ENCODE assay signal across 14 cellular contexts in the genomic region with DNA sequence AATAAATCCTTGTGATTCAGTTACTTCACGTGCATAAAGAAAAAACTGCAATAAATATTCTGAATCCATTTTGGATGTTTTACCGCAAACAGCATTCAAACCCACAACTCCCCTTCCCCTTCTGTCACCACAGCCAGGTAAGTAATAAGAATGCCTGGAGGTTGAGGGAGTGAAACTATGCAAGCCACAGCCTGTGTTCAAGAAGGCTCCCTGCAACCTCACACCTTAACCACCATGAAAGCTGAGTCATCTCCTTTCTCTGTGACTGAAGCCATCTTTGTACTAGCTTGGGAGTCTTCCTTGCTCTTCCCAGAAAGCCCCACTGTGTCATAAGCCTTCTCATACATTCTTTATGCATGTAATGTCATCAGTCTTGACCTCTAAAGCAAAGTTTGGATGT.
A peak's percentile ranks its signal among the peaks of the same experiment; 100 is the strongest.
DNase-seq lines count a peak whose midpoint lies in the region; ATAC-seq, FAIRE-seq and TF ChIP-seq lines count a peak whose summit lies in the region.
"Had no signal": no experiment of that assay in that cellular context is flagged by ENCODE, and none has a peak within 500 bp of the region (broad histone marks: within the 10 kb centered on the region; RNA-seq: fewer than 3 reads in every experiment).

No MANE protein-coding gene starts in this region.

- H3K23ac ChIP-seq in mesenchymal stem cell (ENCODE audit: low read length in 2 of 2) = no peak overlapping the region

- no peak overlapping the region for H2BK5ac ChIP-seq in mesenchymal stem cell (ENCODE audit: low read depth, low read length, poor library complexity, severe bottlenecking)

- no peak overlapping the region for H3K4me2 ChIP-seq in mesenchymal stem cell (ENCODE audit: low read length, poor library complexity, severe bottlenecking)

- no peak overlapping the region for H2BK120ac ChIP-seq in mesenchymal stem cell (ENCODE audit: low read depth, low read length)

- H3K4me1 ChIP-seq in RWPE2 (ENCODE audit: insufficient read depth, poor library complexity, severe bottlenecking) (peaks cover 25% of the 10 kb centered on the region), mesenchymal stem cell (ENCODE audit: control insufficient read depth, insufficient read depth, low read depth, low read length) (no peaks in the 10 kb centered on the region)
- H3K4me1 ChIP-seq: SJCRH30, stomach had no signal

- no peak overlapping the region for H2AK5ac ChIP-seq in mesenchymal stem cell (ENCODE audit: low read length, severe bottlenecking)

- TF ChIP-seq POLR2A in GM12892 (IDR thresholded peaks at IDR 0.05; ENCODE audit: low read depth, low read length) = no peak

- FAIRE-seq in GM12892 (lab: Jason Lieb, UNC) = no peak
- FAIRE-seq: endometrium had no signal

- H2BK15ac ChIP-seq in mesenchymal stem cell (ENCODE audit: low read depth, poor library complexity, severe bottlenecking) = no peak overlapping the region

- H3K27ac ChIP-seq in RWPE2 (ENCODE audit: poor library complexity, severe bottlenecking) (peak overlapping the region; percentile 70), mesenchymal stem cell (ENCODE audit: low read length, poor library complexity, severe bottlenecking) (no peak overlapping the region)
- H3K27ac ChIP-seq: SJCRH30, stomach had no signal

- peak; percentile 95 for ATAC-seq in GM18517 (IDR thresholded peaks at IDR 0.05; ENCODE audit: unreplicated experiment)
- peak; percentile 99 for ATAC-seq in GM21367 (IDR thresholded peaks at IDR 0.05; ENCODE audit: unreplicated experiment)
- peak; percentile 98 for ATAC-seq in HG03066 (IDR thresholded peaks at IDR 0.05; ENCODE audit: low read depth, unreplicated experiment)
- peak; percentile 88 for ATAC-seq in RWPE2 (ENCODE audit: low read depth)

- H3K27me3 ChIP-seq in RWPE2 (ENCODE audit: insufficient read depth, poor library complexity, severe bottlenecking) = no peaks in the 10 kb centered on the region
- no peaks in the 10 kb centered on the region for H3K27me3 ChIP-seq in mesenchymal stem cell (ENCODE audit: control insufficient read depth in 1 of 2, insufficient read depth in 1 of 2, low read length in 2 of 2)
- H3K27me3 ChIP-seq: SJCRH30, stomach had no signal

- no peak for TF ChIP-seq CTCF in RWPE2 (IDR thresholded peaks at IDR 0.05; ENCODE audit: poor library complexity, severe bottlenecking)

- H3K14ac ChIP-seq in mesenchymal stem cell (ENCODE audit: low read length in 2 of 2) = no peak overlapping the region

- H3K9ac ChIP-seq in mesenchymal stem cell (ENCODE audit: low read length) = no peak overlapping the region

- H3K9me3 ChIP-seq in RWPE2 (ENCODE audit: severe bottlenecking) (no peaks in the 10 kb centered on the region), mesenchymal stem cell (ENCODE audit: control insufficient read depth, low read length) (peaks cover 16% of the 10 kb centered on the region)
- H3K9me3 ChIP-seq: SJCRH30, stomach had no signal

- H3K36me3 ChIP-seq in RWPE2 (ENCODE audit: low read depth) (no peaks in the 10 kb centered on the region), mesenchymal stem cell (ENCODE audit: control insufficient read depth in 1 of 2, insufficient read depth in 2 of 2, low read depth in 1 of 2, low read length in 2 of 2) (no peaks in the 10 kb centered on the region)
- H3K36me3 ChIP-seq: SJCRH30, stomach had no signal

- DNase-seq in RWPE2 (ENCODE audit: low spot score) (no peak), mesenchymal stem cell (no peak), ureter (ENCODE audit: low spot score) (no peak), GM12892 (ENCODE audit: insufficient read length) (no peak), NCI-H2081 (lab: John Stamatoyannopoulos, UW) (no peak)
- DNase-seq: activated CD4-positive, alpha-beta T cell treated with anti-CD3 and anti-CD28 coated beads for 1 hour; NCI-H2171 treated with DMSO at 0.1 percent for 48 hours; SJCRH30; stimulated activated CD4-positive, alpha-beta T cell treated with anti-CD3 and anti-CD28 coated beads, Interleukin-12 subunit alpha, Interleukin-12 subunit beta, amount 100 ng/mL, for 4 hours; stomach had no signal

- H3K79me1 ChIP-seq in mesenchymal stem cell (replicated peaks; ENCODE audit: low read length, poor library complexity, severe bottlenecking) = no peaks in the 10 kb centered on the region

- H3K4me3 ChIP-seq in RWPE2 (ENCODE audit: severe bottlenecking) (no peak overlapping the region), mesenchymal stem cell (ENCODE audit: insufficient read depth in 1 of 2, low read depth in 1 of 2, low read length in 2 of 2) (no peak overlapping the region)
- H3K4me3 ChIP-seq: SJCRH30, stomach had no signal

- no peak overlapping the region for H3K18ac ChIP-seq in mesenchymal stem cell (ENCODE audit: low read depth in 1 of 2, low read length in 2 of 2)

- no peak overlapping the region for H4K91ac ChIP-seq in mesenchymal stem cell (ENCODE audit: low read length)

- H4K8ac ChIP-seq in mesenchymal stem cell (ENCODE audit: low read length) = no peak overlapping the region

- H2BK12ac ChIP-seq in mesenchymal stem cell (ENCODE audit: low read length in 2 of 2) = no peak overlapping the region

- H2AFZ ChIP-seq in mesenchymal stem cell (ENCODE audit: low read depth, low read length) = no peak overlapping the region

- no CpG with 5 or more reads among the region's 2 CpGs for WGBS in mesenchymal stem cell

- no peak overlapping the region for H3K4ac ChIP-seq in mesenchymal stem cell (ENCODE audit: low read depth in 1 of 2, low read length in 2 of 2)
